Comparison of ENCODE assay signal across 12 cellular contexts in genomic region chr7:100098913-100099312, GRCh38. TPM values are rescaled to one million over a fixed set of nuclear protein-coding genes. Genes with fewer than 3 reads are reported as not detected.
DNase-seq lines count a peak whose midpoint lies in the region; ATAC-seq and TF ChIP-seq lines count a peak whose summit lies in the region.
"Had no signal": no experiment of that assay in that cellular context is flagged by ENCODE, and none has a peak within 500 bp of the region (broad histone marks: within the 10 kb centered on the region; RNA-seq: fewer than 3 reads in every experiment).

No MANE protein-coding gene starts in this region.

- no peak for ATAC-seq in CD4-positive, alpha-beta T cell (ENCODE audit: poor library complexity)
- no peak for ATAC-seq in GM18861 (IDR thresholded peaks at IDR 0.05; ENCODE audit: unreplicated experiment)
- ATAC-seq: left colon had no signal

- CTCF ChIA-PET in CD4-positive, alpha-beta T cell (lab: Charles Lee): no interaction called here

- H3K79me2 ChIP-seq in neural cell (replicated peaks; ENCODE audit: insufficient read depth, low read length): peaks cover 26% of the 10 kb centered on the region

- H3K36me3 Mint-ChIP-seq in CD4-positive, alpha-beta T cell (ENCODE audit: low read depth): peaks cover 77% of the 10 kb centered on the region
- H3K36me3 Mint-ChIP-seq in brain: peaks cover 69% of the 10 kb centered on the region

- no peaks in the 10 kb centered on the region for H3K9me3 Mint-ChIP-seq in CD4-positive, alpha-beta T cell
- peaks cover 0 to 2% (median 0%) of the 10 kb centered on the region in 5 experiments for H3K9me3 Mint-ChIP-seq in brain

- peaks cover 69% of the 10 kb centered on the region for H3K36me3 ChIP-seq in HUES48 (ENCODE audit: control insufficient read depth, insufficient read depth, low read length)
- H3K36me3 ChIP-seq in neural cell (ENCODE audit: insufficient read depth, low read length): peaks cover 14% of the 10 kb centered on the region
- no peaks in the 10 kb centered on the region for H3K36me3 ChIP-seq in ovary
- no peaks in the 10 kb centered on the region for H3K36me3 ChIP-seq in testis (ENCODE audit: low read depth, missing control alignments)

- no peak overlapping the region for H2AFZ ChIP-seq in neural cell (ENCODE audit: low read depth, low read length)

- H3K4me3 Mint-ChIP-seq in CD4-positive, alpha-beta T cell: peak overlapping the region; percentile 98
- H3K4me3 Mint-ChIP-seq in brain: peak overlapping the region; percentile 92 to 98 (median 95)

- H3K4me3 ChIP-seq in HUES48 (ENCODE audit: low read depth, low read length) (no peak overlapping the region), neural cell (ENCODE audit: low read length) (peak overlapping the region; percentile 78), ovary (no peak overlapping the region), testis (no peak overlapping the region)

- peaks cover 47% of the 10 kb centered on the region for H3K4me1 Mint-ChIP-seq in CD4-positive, alpha-beta T cell (ENCODE audit: low read depth)
- peaks cover 40% of the 10 kb centered on the region for H3K4me1 Mint-ChIP-seq in brain

- H3K27ac ChIP-seq in CD4-positive, alpha-beta T cell (ENCODE audit: low read depth, low read length): peak overlapping the region; percentile 33
- H3K27ac ChIP-seq in HUES48 (ENCODE audit: low read depth, low read length) (peak overlapping the region; percentile 100), neural cell (ENCODE audit: low read length) (peak overlapping the region; percentile 95), ovary (no peak overlapping the region), testis (no peak overlapping the region)

- TF ChIP-seq EP300 in neural cell (conservative IDR thresholded peaks at IDR 0.05; ENCODE audit: poor library complexity, severe bottlenecking) (no peak), ovary (IDR thresholded peaks at IDR 0.05) (no peak)

- no peaks in the 10 kb centered on the region for H4K20me1 ChIP-seq in neural cell (ENCODE audit: insufficient read depth)

- H3K4me2 ChIP-seq in neural cell (ENCODE audit: low read length): peak overlapping the region; percentile 81

- no peaks in the 10 kb centered on the region for H3K27me3 Mint-ChIP-seq in CD4-positive, alpha-beta T cell
- H3K27me3 Mint-ChIP-seq in brain: peaks cover 14% of the 10 kb centered on the region

- no peaks in the 10 kb centered on the region for H3K9me2 ChIP-seq in neural cell (ENCODE audit: insufficient read depth, low read length)

- 0 out of 2 replicates have a peak overlapping the region, but pooled peaks have one; percentile 100 for H3K9ac ChIP-seq in HUES48 (ENCODE audit: low read depth, low read length)
- peak overlapping the region; percentile 93 for H3K9ac ChIP-seq in neural cell (ENCODE audit: low read length)

- no peaks in the 10 kb centered on the region for H3F3A ChIP-seq in neural cell (ENCODE audit: insufficient read depth, low read length, poor library complexity, severe bottlenecking)

- TF ChIP-seq POLR2A in ovary (IDR thresholded peaks at IDR 0.05) (no peak), testis (IDR thresholded peaks at IDR 0.05) (no peak)

- H3K27me3 ChIP-seq in CD4-positive, alpha-beta T cell (ENCODE audit: control insufficient read depth, insufficient read depth, low read length): no peaks in the 10 kb centered on the region
- H3K27me3 ChIP-seq in HUES48 (ENCODE audit: control insufficient read depth, insufficient read depth, low read length): no peaks in the 10 kb centered on the region
- H3K27me3 ChIP-seq in neural cell (ENCODE audit: insufficient read depth, low read depth, low read length): no peaks in the 10 kb centered on the region
- no peaks in the 10 kb centered on the region for H3K27me3 ChIP-seq in ovary
- no peaks in the 10 kb centered on the region for H3K27me3 ChIP-seq in testis

- H3K27ac Mint-ChIP-seq in CD4-positive, alpha-beta T cell: peak overlapping the region; percentile 98
- peak overlapping the region; percentile 75 to 95 (median 90) for H3K27ac Mint-ChIP-seq in brain

- H3K9me3 ChIP-seq in CD4-positive, alpha-beta T cell (ENCODE audit: control insufficient read depth, low read length): no peaks in the 10 kb centered on the region
- H3K9me3 ChIP-seq in HUES48 (ENCODE audit: control insufficient read depth, insufficient read depth, low read length) (no peaks in the 10 kb centered on the region), neural cell (ENCODE audit: low read length) (no peaks in the 10 kb centered on the region), ovary (no peaks in the 10 kb centered on the region), testis (no peaks in the 10 kb centered on the region)

- POLR2A ChIA-PET in CD4-positive, alpha-beta T cell (lab: Charles Lee): interaction anchor here (3.3 to 3.7 kb wide), 2 partner anchors 10 to 21 kb away, joined by 46 to 50 read pairs; partner anchors contain the start of genes CNPY4, COPS6 and TAF6

- no peak for DNase-seq in CD4-positive, alpha-beta T cell
- DNase-seq in ovary (no peak), testis (no peak), NCI-H446 treated with DMSO at 0.1 percent for 48 hours (lab: John Stamatoyannopoulos, UW) (no peak)
- DNase-seq: DMS79 treated with DMSO at 0.1 percent for 48 hours, KG1, left colon, NCI-H226 had no signal

- intact Hi-C loops in CD4-positive, alpha-beta T cell (cut with DNase I, micrococcal nuclease): loop anchor here in 1 of 2 experiments (2.0 kb wide), 1 partner anchor 16 kb away; no protein-coding TSS in a partner anchor
- intact Hi-C loops in ovary (cut with DNase I) (no loop called here), testis (cut with DNase I; ENCODE audit: low total_unique reads) (no loop called here)

- H3K4me1 ChIP-seq in HUES48 (ENCODE audit: control insufficient read depth, insufficient read depth, low read length) (peaks cover 10% of the 10 kb centered on the region; the same call in 1 of the 2 replicates), ovary (ENCODE audit: insufficient read depth) (no peaks in the 10 kb centered on the region), testis (no peaks in the 10 kb centered on the region)

- 64 to 76% (median 67%) methylated on average over 10 of the region's 10 CpGs for WGBS in ovary, 3 donors
- 76 to 81% methylated on average over 10 of the region's 10 CpGs for WGBS in testis, 2 donors

- TF ChIP-seq CTCF in CD4-positive, alpha-beta T cell (IDR thresholded peaks at IDR 0.05): no peak
- TF ChIP-seq CTCF in brain (conservative IDR thresholded peaks at IDR 0.05) (no peak), neural cell (IDR thresholded peaks at IDR 0.05; ENCODE audit: poor library complexity, severe bottlenecking) (no peak), ovary (IDR thresholded peaks at IDR 0.05) (no peak), testis (IDR thresholded peaks at IDR 0.05) (no peak)

- TF ChIP-seq RAD21 in neural cell (conservative IDR thresholded peaks at IDR 0.05): no peak

TF ChIP-seq in neural cell, 6 proteins besides CTCF, POLR2A, EP300 and RAD21 (continues in another document):
- TF ChIP-seq POLR2AphosphoS5 (IDR thresholded peaks at IDR 0.05): no peak

RNA-seq across cellular contexts. Expression of gene MCM7, which starts 2.3 kb away (rescaled TPM):
- total RNA-seq in CD4-positive, alpha-beta T cell: 10 to 100 TPM; 54.5 to 56.0 TPM
- polyA plus RNA-seq in brain (ENCODE audit: insufficient read depth, low read depth, low replicate concordance): 233 TPM
- 118 and 146 TPM in 2 replicates for polyA plus RNA-seq in neural cell
- polyA minus RNA-seq in neural cell: 57.9 and 65.0 TPM in 2 replicates
- 10 to 100 TPM; 24.4 to 57.6 (median 37.9) TPM for total RNA-seq in ovary
- polyA plus RNA-seq in ovary: 10 to 100 TPM; 45.1 to 79.7 TPM
- 10 to 100 TPM; 85.1 to 86.5 TPM for total RNA-seq in testis
- 137 TPM for polyA plus RNA-seq in testis (ENCODE audit: insufficient read depth, low read depth, low replicate concordance)

RNA-seq across cellular contexts. Expression of gene AP4M1, which starts 2.5 kb away (rescaled TPM):
- total RNA-seq in CD4-positive, alpha-beta T cell: 1 to 10 TPM; 2.8 to 4.0 TPM
- 27.2 TPM for polyA plus RNA-seq in brain (ENCODE audit: insufficient read depth, low read depth, low replicate concordance)
- polyA plus RNA-seq in neural cell: 78.9 and 100 TPM in 2 replicates
- 34.3 and 35.2 TPM in 2 replicates for polyA minus RNA-seq in neural cell
- 10 to 100 TPM; 10.9 to 20.3 (median 14.2) TPM for total RNA-seq in ovary
- polyA plus RNA-seq in ovary: 10 to 100 TPM; 13.8 to 19.0 TPM
- total RNA-seq in testis: 10 to 100 TPM; 39.1 to 51.3 TPM
- 54.7 TPM for polyA plus RNA-seq in testis (ENCODE audit: insufficient read depth, low read depth, low replicate concordance)

RNA-seq across cellular contexts. Expression of gene COPS6, which starts 10.1 kb away (rescaled TPM):
- total RNA-seq in CD4-positive, alpha-beta T cell: 10 to 100 TPM; 79.0 to 83.9 TPM
- polyA plus RNA-seq in brain (ENCODE audit: insufficient read depth, low read depth, low replicate concordance) (247 TPM), neural cell (57.1 and 89.2 TPM in 2 replicates), ovary (100 to 1,000 TPM in 1 of 2 donors, 10 to 100 TPM in 1; 97.4 to 145 TPM), testis (ENCODE audit: insufficient read depth, low read depth, low replicate concordance) (141 TPM)
- 29.9 and 38.2 TPM in 2 replicates for polyA minus RNA-seq in neural cell
- total RNA-seq in ovary (100 to 1,000 TPM in 2 of 7 donors, 10 to 100 TPM in 5; 33.6 to 110 (median 98.2) TPM), testis (10 to 100 TPM; 88.1 to 99.5 TPM)

RNA-seq across cellular contexts. Expression of gene ZNF3, which starts 17.4 kb away (rescaled TPM):
- 10 to 100 TPM; 38.3 to 40.3 TPM for total RNA-seq in CD4-positive, alpha-beta T cell
- polyA plus RNA-seq in brain (ENCODE audit: insufficient read depth, low read depth, low replicate concordance) (53.2 TPM), neural cell (57.2 and 71.2 TPM in 2 replicates), ovary (10 to 100 TPM; 28.0 to 41.3 TPM), testis (ENCODE audit: insufficient read depth, low read depth, low replicate concordance) (23.4 TPM)
- polyA minus RNA-seq in neural cell: 79.6 and 80.0 TPM in 2 replicates
- total RNA-seq in ovary (10 to 100 TPM; 21.9 to 45.0 (median 38.4) TPM), testis (10 to 100 TPM; 24.7 to 27.7 TPM)

RNA-seq across cellular contexts. Expression of gene TAF6, which starts 20.2 kb away (rescaled TPM):
- 10 to 100 TPM; 34.8 to 37.4 TPM for total RNA-seq in CD4-positive, alpha-beta T cell
- polyA plus RNA-seq in brain (ENCODE audit: insufficient read depth, low read depth, low replicate concordance): 124 TPM
- polyA plus RNA-seq in neural cell: 23.4 and 40.3 TPM in 2 replicates
- 35.7 and 36.3 TPM in 2 replicates for polyA minus RNA-seq in neural cell
- total RNA-seq in ovary: 10 to 100 TPM; 35.9 to 66.1 (median 57.5) TPM
- polyA plus RNA-seq in ovary: 10 to 100 TPM; 43.1 to 52.1 TPM
- total RNA-seq in testis: 100 to 1,000 TPM in 1 of 2 donors, 10 to 100 TPM in 1; 99.1 to 108 TPM
- polyA plus RNA-seq in testis (ENCODE audit: insufficient read depth, low read depth, low replicate concordance): 95.4 TPM

Comparison
In these comparisons a context has a peak if more than half of its experiments do, and no peak if none do; other contexts are left out.
1. H3K27ac ChIP-seq: peak in CD4-positive, alpha-beta T cell (single experiment), HUES48 (single experiment) and neural cell (single experiment); none in ovary (0 of 2) and testis (0 of 2).